In genomic region chr21:42513985-42514882, GRCh38 we compare ENCODE assay signal across 8 cellular contexts. TPM values are rescaled to one million over a fixed set of nuclear protein-coding genes. Genes with fewer than 3 reads are reported as not detected.
DNase-seq lines count a peak whose midpoint lies in the region; ATAC-seq and TF ChIP-seq lines count a peak whose summit lies in the region.

No MANE protein-coding gene starts in this region.

- ATAC-seq in GM23338 (peak; percentile 78), upper lobe of left lung (ENCODE audit: low FRiP score in 2 of 2) (peak; percentile 67 to 68)

- H3K4me3 ChIP-seq in GM23338 (peak overlapping the region; percentile 85), fibroblast of lung (replicated peaks in 1 of 4; ENCODE audit: control extremely low read depth in 1 of 4, insufficient read depth in 1 of 4, low read depth in 3 of 4, low read length in 4 of 4) (peak overlapping the region; percentile 45 to 67 (median 56)), neutrophil (ENCODE audit: low read depth in 1 of 2, low read length in 1 of 2) (peak overlapping the region; percentile 84 to 95), upper lobe of left lung (peak overlapping the region; percentile 84 to 94 (median 90))

- H3K27me3 ChIP-seq in GM23338 (ENCODE audit: insufficient read depth) (peaks cover 12% of the 10 kb centered on the region; the same call in 1 of the 2 replicates), fibroblast of lung (ENCODE audit: control insufficient read depth, insufficient read depth, low read length) (no peaks in the 10 kb centered on the region), neutrophil (no peaks in the 10 kb centered on the region), upper lobe of left lung (no peaks in the 10 kb centered on the region)

- H3K36me3 ChIP-seq in GM23338 (ENCODE audit: insufficient read depth): no peaks in the 10 kb centered on the region
- H3K36me3 ChIP-seq in fibroblast of lung (ENCODE audit: control insufficient read depth, insufficient read depth, low read length): no peaks in the 10 kb centered on the region
- H3K36me3 ChIP-seq in neutrophil: peaks cover 21% of the 10 kb centered on the region
- peaks cover 0 to 14% (median 9%) of the 10 kb centered on the region in 4 donors for H3K36me3 ChIP-seq in upper lobe of left lung

- peak overlapping the region; percentile 80 for H3K4me3 Mint-ChIP-seq in GM23338

- H3K9me3 ChIP-seq in fibroblast of lung (ENCODE audit: control insufficient read depth, insufficient read depth, low read depth, low read length) (no peaks in the 10 kb centered on the region), neutrophil (no peaks in the 10 kb centered on the region), upper lobe of left lung (no peaks in the 10 kb centered on the region)

- H3K4me1 ChIP-seq in GM23338 (ENCODE audit: insufficient read depth) (peaks cover 29% of the 10 kb centered on the region), fibroblast of lung (ENCODE audit: control insufficient read depth, extremely low read depth, insufficient read depth, low read length) (no peaks in the 10 kb centered on the region), neutrophil (ENCODE audit: control insufficient read depth in 1 of 2, insufficient read depth in 1 of 2, low read depth in 1 of 2, low read length in 1 of 2) (peaks cover 14 to 18% of the 10 kb centered on the region in 2 experiments), upper lobe of left lung (peaks cover 18 to 41% (median 34%) of the 10 kb centered on the region in 4 donors)

- no peak for TF ChIP-seq CTCF in GM23338 (conservative IDR thresholded peaks at IDR 0.05; ENCODE audit: low read depth in 2 of 2)
- no peak for TF ChIP-seq CTCF in fibroblast of lung (conservative IDR thresholded peaks at IDR 0.05 in 1 of 2, IDR thresholded peaks at IDR 0.05 in 1 of 2; ENCODE audit: low read depth in 1 of 2, low read length in 2 of 2)
- TF ChIP-seq CTCF in neutrophil (IDR thresholded peaks at IDR 0.05): no peak
- no peak for TF ChIP-seq CTCF in upper lobe of left lung (IDR thresholded peaks at IDR 0.05)

- WGBS in upper lobe of left lung, 2 donors: 0 to 2% methylated on average over 31 to 48 of the region's 77 CpGs

- H3K9me3 Mint-ChIP-seq in GM23338: no peaks in the 10 kb centered on the region

- peak in 3 of 4 donors; percentile 48 to 85 (median 70) for TF ChIP-seq POLR2A in upper lobe of left lung (IDR thresholded peaks at IDR 0.05)

- H3K27me3 Mint-ChIP-seq in GM23338 (ENCODE audit: insufficient read depth, low read depth, poor library complexity): peaks cover 10% of the 10 kb centered on the region

- peaks cover 27% of the 10 kb centered on the region for H3K36me3 Mint-ChIP-seq in GM23338 (ENCODE audit: low read depth)

- peak overlapping the region; percentile 76 for H3K4me2 ChIP-seq in GM23338
- peak overlapping the region; percentile 80 for H3K4me2 ChIP-seq in fibroblast of lung (ENCODE audit: extremely low read depth, insufficient read depth, low read length)

- H3F3A ChIP-seq in GM23338 (replicated peaks; ENCODE audit: low read depth): peaks cover 11% of the 10 kb centered on the region; the same call in 1 of the 2 replicates

- peak; percentile 13 for DNase-seq in EH (ENCODE audit: low read depth)
- peak; percentile 88 for DNase-seq in GM23338 (ENCODE audit: low spot score)
- peak; percentile 65 for DNase-seq in NCI-H345 (lab: John Stamatoyannopoulos, UW)
- DNase-seq in activated T-cell treated with anti-CD3 and anti-CD28 coated beads, Interleukin-2, amount 50 U/mL, for 1 hour: peak; percentile 71
- peak in 1 of 2 donors; percentile 24 for DNase-seq in fibroblast of lung (ENCODE audit: low read depth in 2 of 2)
- DNase-seq in upper lobe of left lung: peak; percentile 61 to 92
- DNase-seq in NCI-H2196 (lab: John Stamatoyannopoulos, UW; ENCODE audit: unreplicated experiment): no peak

- H2AFZ ChIP-seq in GM23338 (peak overlapping the region; percentile 48), fibroblast of lung (ENCODE audit: low read length) (peak overlapping the region; percentile 47)

- peaks cover 44% of the 10 kb centered on the region for H3K4me1 Mint-ChIP-seq in GM23338

- H3K27ac ChIP-seq in GM23338 (ENCODE audit: low read depth): peak overlapping the region; percentile 61
- H3K27ac ChIP-seq in fibroblast of lung (ENCODE audit: insufficient read depth, low read length): no peak overlapping the region
- peak overlapping the region; percentile 50 for H3K27ac ChIP-seq in neutrophil
- peak overlapping the region; percentile 92 to 93 (median 93) for H3K27ac ChIP-seq in upper lobe of left lung

- H4K20me1 ChIP-seq in GM23338 (replicated peaks; ENCODE audit: insufficient read depth) (no peaks in the 10 kb centered on the region), fibroblast of lung (ENCODE audit: control insufficient read depth, extremely low read depth, insufficient read depth, low read length) (no peaks in the 10 kb centered on the region)

- H3K79me2 ChIP-seq in GM23338 (replicated peaks; ENCODE audit: insufficient read depth): peaks cover 27% of the 10 kb centered on the region
- no peaks in the 10 kb centered on the region for H3K79me2 ChIP-seq in fibroblast of lung (ENCODE audit: control insufficient read depth, insufficient read depth, low read length)

- H3K9me2 ChIP-seq in GM23338 (ENCODE audit: insufficient read depth): no peaks in the 10 kb centered on the region

- TF ChIP-seq EP300 in upper lobe of left lung (IDR thresholded peaks at IDR 0.05): no peak

- H3K9ac ChIP-seq in fibroblast of lung (ENCODE audit: insufficient read depth, low read length): peak overlapping the region; percentile 21

- H3K27ac Mint-ChIP-seq in GM23338: peak overlapping the region; percentile 93

TF ChIP-seq in GM23338, 12 proteins besides CTCF, POLR2A, EP300 and RAD21:
- TF ChIP-seq ETS1 (IDR thresholded peaks at IDR 0.05): no peak
- TF ChIP-seq POLR2AphosphoS5 (IDR thresholded peaks at IDR 0.05; ENCODE audit: low read depth): peak; percentile 49; the same call in 1 of the 2 replicates
TF ChIP-seq in GM23338: peak in this region for 1.

RNA-seq across cellular contexts. Expression of gene SLC37A1, which starts 0.6 kb away (rescaled TPM):
- 25.2 and 30.3 TPM in 2 replicates for total RNA-seq in GM23338 (2014; rRNA removed; shearing (Covaris generic))
- polyA plus RNA-seq in GM23338 (2016; fragmentation: Nextera tagmentation; extraction: Ambion mirVana): 11.0 and 14.0 TPM in 2 replicates
- total RNA-seq in fibroblast of lung: 2.8 and 6.4 TPM in 2 replicates
- 0.42 and 1.2 TPM in 2 replicates for polyA plus RNA-seq in fibroblast of lung
- polyA plus RNA-seq in fibroblast of lung (2012): 1.0 and 1.3 TPM in 2 replicates
- polyA minus RNA-seq in fibroblast of lung (ENCODE audit: low replicate concordance): 0.08 and 3.0 TPM in 2 replicates
- 10 to 100 TPM; 20.8 to 70.2 (median 36.8) TPM for total RNA-seq in upper lobe of left lung

RNA-seq across cellular contexts. Expression of gene RSPH1, which starts 18.2 kb away (rescaled TPM):
- total RNA-seq in GM23338 (2014; rRNA removed; shearing (Covaris generic)): 0.12 TPM in 1 of 2 replicates, not detected in the other
- polyA plus RNA-seq in GM23338 (2016; fragmentation: Nextera tagmentation; extraction: Ambion mirVana) (0.23 and 1.4 TPM in 2 replicates), fibroblast of lung (0.05 TPM in 1 of 2 replicates, not detected in the other)
- total RNA-seq in fibroblast of lung (not detected in 2 replicates), upper lobe of left lung (10 to 100 TPM in 5 of 6 donors, under 1 TPM in 1; 0.46 to 68.4 (median 13.4) TPM)
- 0.08 TPM in 1 of 2 replicates, not detected in the other for polyA plus RNA-seq in fibroblast of lung (2012)
- polyA minus RNA-seq in fibroblast of lung (ENCODE audit: low replicate concordance): not detected in 2 replicates
